ENCODE assay signal across 20 cellular contexts in genomic region chr2:85012855-85013254, GRCh38. TPM values are rescaled to one million over a fixed set of nuclear protein-coding genes. Genes with fewer than 3 reads are reported as not detected.
A peak's percentile ranks its signal among the peaks of the same experiment; 100 is the strongest.
DNase-seq lines count a peak whose midpoint lies in the region; ATAC-seq and TF ChIP-seq lines count a peak whose summit lies in the region.
"Had no signal": no experiment of that assay in that cellular context is flagged by ENCODE, and none has a peak within 500 bp of the region (broad histone marks: within the 10 kb centered on the region; RNA-seq: fewer than 3 reads in every experiment).

No MANE protein-coding gene starts in this region.

- in situ Hi-C loops in transverse colon (cut with MboI; ENCODE audit: low pct_ligation_motif_present in 1 of 4, low pct_unique_long_range_greater_than_20kb in 1 of 4, low sequenced_read_pairs in 3 of 4) = loop anchor here in 1 of 4 donors (5.0 kb wide), 1 partner anchor 86 kb away; no protein-coding TSS in a partner anchor

- no peak overlapping the region for H3K9ac ChIP-seq in BLaER1
- H3K9ac ChIP-seq: neural progenitor cell had no signal

- no peak overlapping the region for H3K4me3 ChIP-seq in BLaER1
- no peak overlapping the region for H3K4me3 ChIP-seq in CD4-positive, CD25-positive, alpha-beta regulatory T cell (ENCODE audit: low read depth, low read length)
- no peak overlapping the region for H3K4me3 ChIP-seq in fibroblast of mammary gland (ENCODE audit: control insufficient read depth, low read depth, low read length)
- H3K4me3 ChIP-seq in transverse colon = no peak overlapping the region
- H3K4me3 ChIP-seq: neural progenitor cell, suprapubic skin had no signal

- H3K4me2 ChIP-seq in BLaER1 = peak overlapping the region; percentile 41; the same call in 1 of the 2 replicates
- H3K4me2 ChIP-seq: neural progenitor cell had no signal

- POLR2A ChIA-PET in T-cell (lab: Charles Lee) = no interaction called here

- CTCF ChIA-PET in T-cell (lab: Charles Lee) = interaction anchor here (0.6 to 1.5 kb wide), 4 partner anchors 14 to 84 kb away, joined by 3 to 6 read pairs (median 4); no protein-coding TSS in a partner anchor

- no peak overlapping the region for H3K27ac ChIP-seq in BLaER1
- no peak overlapping the region for H3K27ac ChIP-seq in CD4-positive, CD25-positive, alpha-beta regulatory T cell (ENCODE audit: insufficient read depth, low read length, poor library complexity, severe bottlenecking)
- no peak overlapping the region for H3K27ac ChIP-seq in transverse colon
- H3K27ac ChIP-seq: neural progenitor cell, suprapubic skin had no signal

- peaks cover 94% of the 10 kb centered on the region for H4K20me1 ChIP-seq in BLaER1

- no peak for TF ChIP-seq POLR2A in transverse colon (IDR thresholded peaks at IDR 0.05)

- peaks cover 46% of the 10 kb centered on the region for H3K4me1 ChIP-seq in BLaER1
- H3K4me1 ChIP-seq in CD4-positive, CD25-positive, alpha-beta regulatory T cell (ENCODE audit: control insufficient read depth, insufficient read depth, low read length, poor library complexity, severe bottlenecking) = peaks cover 26% of the 10 kb centered on the region
- H3K4me1 ChIP-seq in transverse colon = peaks cover 12 to 57% (median 26%) of the 10 kb centered on the region in 4 donors
- H3K4me1 ChIP-seq: neural progenitor cell had no signal

- H3K9me3 ChIP-seq in BLaER1 (peaks cover 9% of the 10 kb centered on the region), transverse colon (no peaks in the 10 kb centered on the region)
- H3K9me3 ChIP-seq in CD4-positive, CD25-positive, alpha-beta regulatory T cell (ENCODE audit: control insufficient read depth in 2 of 2, low read length in 2 of 2) = no peaks in the 10 kb centered on the region
- H3K9me3 ChIP-seq: suprapubic skin had no signal

- H3K36me3 ChIP-seq in BLaER1 (peaks cover 37% of the 10 kb centered on the region), transverse colon (peaks cover 0 to 1% (median 0%) of the 10 kb centered on the region in 4 donors)
- H3K36me3 ChIP-seq in CD4-positive, CD25-positive, alpha-beta regulatory T cell (ENCODE audit: control insufficient read depth, insufficient read depth, low read length) = peaks cover 11% of the 10 kb centered on the region
- H3K36me3 ChIP-seq: suprapubic skin had no signal

- no peak for TF ChIP-seq EP300 in transverse colon (IDR thresholded peaks at IDR 0.05; ENCODE audit: low read depth)

- H3K36me3 Mint-ChIP-seq in CD4-positive, CD25-positive, alpha-beta regulatory T cell = peaks cover 15% of the 10 kb centered on the region
- H3K36me3 Mint-ChIP-seq in T-cell = peaks cover 12% of the 10 kb centered on the region

- H3K27me3 Mint-ChIP-seq in CD4-positive, CD25-positive, alpha-beta regulatory T cell = no peaks in the 10 kb centered on the region
- no peaks in the 10 kb centered on the region for H3K27me3 Mint-ChIP-seq in T-cell

- ATAC-seq in CD4-positive, CD25-positive, alpha-beta regulatory T cell (ENCODE audit: low read depth in 2 of 2) = no peak
- ATAC-seq in T-cell (replicated peaks in 1 of 4) (no peak), HG03045 (IDR thresholded peaks at IDR 0.05; ENCODE audit: unreplicated experiment) (no peak)
- ATAC-seq: right cardiac atrium had no signal

- intact Hi-C loops in transverse colon (cut with DNase I; ENCODE audit: low total_unique reads) = no loop called here

- peak overlapping the region; percentile 14 to 43 (median 31) for H3K27ac Mint-ChIP-seq in CD4-positive, CD25-positive, alpha-beta regulatory T cell
- peak overlapping the region; percentile 47 to 79 for H3K27ac Mint-ChIP-seq in T-cell
- H3K27ac Mint-ChIP-seq: neural progenitor cell had no signal

- no peak overlapping the region for H3K4me3 Mint-ChIP-seq in CD4-positive, CD25-positive, alpha-beta regulatory T cell
- H3K4me3 Mint-ChIP-seq in T-cell = no peak overlapping the region
- H3K4me3 Mint-ChIP-seq: H9, neural progenitor cell had no signal

- WGBS in transverse colon (ENCODE audit: low coverage in 1 of 2), 2 donors = 50 to 94% methylated on average over 1 of the region's 1 CpG

- peaks cover 0 to 4% (median 0%) of the 10 kb centered on the region in 7 donors for H3K9me3 Mint-ChIP-seq in CD4-positive, CD25-positive, alpha-beta regulatory T cell
- H3K9me3 Mint-ChIP-seq in T-cell = no peaks in the 10 kb centered on the region
- H3K9me3 Mint-ChIP-seq: H9, immature natural killer cell had no signal

- TF ChIP-seq CTCF in fibroblast of mammary gland (conservative IDR thresholded peaks at IDR 0.05; ENCODE audit: control insufficient read depth, insufficient read depth, low read depth, low read length) (no peak), transverse colon (IDR thresholded peaks at IDR 0.05) (no peak)

- no peaks in the 10 kb centered on the region for H3K27me3 ChIP-seq in BLaER1
- no peaks in the 10 kb centered on the region for H3K27me3 ChIP-seq in CD4-positive, CD25-positive, alpha-beta regulatory T cell (ENCODE audit: control insufficient read depth, insufficient read depth, low read length)
- H3K27me3 ChIP-seq in transverse colon = no peaks in the 10 kb centered on the region
- H3K27me3 ChIP-seq: neural progenitor cell, suprapubic skin had no signal

- no peak for DNase-seq in CD4-positive, CD25-positive, alpha-beta regulatory T cell
- DNase-seq in T-cell (no peak), fibroblast of mammary gland (ENCODE audit: low read depth) (peak; percentile 25), transverse colon (no peak)
- DNase-seq in effector CD4-positive, alpha-beta T cell = no peak
- DNase-seq: activated CD4-positive, alpha-beta T cell treated with anti-CD3 and anti-CD28 coated beads for 1 hour; cortex of kidney; EL; glutamatergic neuron; H9; immature natural killer cell; MM.1S; NCI-H748 treated with DMSO at 0.1 percent for 48 hours; right cardiac atrium; stimulated activated CD4-positive, alpha-beta T cell treated with anti-CD3 and anti-CD28 coated beads, Interleukin-1b, Interleukin-23, amount 100 ng/mL, for 48 hours; T-helper 1 cell had no signal

- H3K4me1 Mint-ChIP-seq in CD4-positive, CD25-positive, alpha-beta regulatory T cell = peaks cover 51 to 81% (median 70%) of the 10 kb centered on the region in 4 donors
- H3K4me1 Mint-ChIP-seq in T-cell = peaks cover 81 to 94% (median 84%) of the 10 kb centered on the region in 3 donors

RNA-seq across cellular contexts. Expression of gene KCMF1, which starts 41.9 kb away (rescaled TPM):
- 80.0 TPM for total RNA-seq in CD4-positive, CD25-positive, alpha-beta regulatory T cell
- 10 to 100 TPM; 21.3 to 41.8 (median 28.5) TPM for polyA plus RNA-seq in CD4-positive, CD25-positive, alpha-beta regulatory T cell
- 10 to 100 TPM; 56.7 to 62.5 (median 60.3) TPM for total RNA-seq in T-cell
- total RNA-seq in transverse colon = 10 to 100 TPM; 41.5 to 97.3 (median 55.5) TPM
